In the genomic region with DNA sequence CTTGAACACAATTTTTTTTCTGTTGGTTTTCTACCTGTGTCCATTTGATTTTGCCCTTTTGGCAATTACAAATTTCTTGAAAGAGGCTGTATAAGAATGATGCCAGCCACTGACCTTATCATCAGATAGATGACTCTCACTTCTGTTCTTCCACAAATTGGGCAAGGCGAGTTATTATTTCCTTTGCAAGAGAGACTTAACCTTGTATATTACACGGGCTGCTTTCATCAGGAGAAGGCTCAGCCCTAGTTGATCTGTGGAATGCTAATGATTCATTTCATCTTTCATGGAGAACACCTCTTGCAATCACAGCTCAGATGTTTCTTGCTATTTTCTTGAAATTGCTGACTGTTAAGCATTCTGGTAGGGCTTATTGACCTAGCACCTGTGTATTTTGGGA, we compare ENCODE assay signal across 25 cellular contexts.
DNase-seq lines count a peak whose midpoint lies in the region; ATAC-seq lines count a peak whose summit lies in the region.
"Had no signal": no experiment of that assay in that cellular context is flagged by ENCODE, and none has a peak within 500 bp of the region (broad histone marks: within the 10 kb centered on the region; RNA-seq: fewer than 3 reads in every experiment).

No MANE protein-coding gene starts in this region.

- peak; percentile 59 for DNase-seq in NCI-H226
- DNase-seq in amniotic epithelial cell (ENCODE audit: low read depth), result peak; percentile 68
- DNase-seq in SK-N-DZ (ENCODE audit: low spot score), result no peak
- DNase-seq: 8988T; ACHN; AML-193; BE2C; C1 segment of cervical spinal cord; Caco-2; Calu3; CD4-positive, alpha-beta memory T cell; CD4-positive, alpha-beta T cell; CD4-positive, CD25-positive, alpha-beta regulatory T cell; CD8-positive, alpha-beta memory T cell; CD8-positive, alpha-beta T cell; COR-L47; DMS 273 treated with DMSO at 0.1 percent for 48 hours; DMS153; DMS53; DMS79; DMS79 treated with DMSO at 0.1 percent for 48 hours; DND-41; EL had no signal

- ATAC-seq in HG02759 (IDR thresholded peaks at IDR 0.05; ENCODE audit: unreplicated experiment), result no peak
- ATAC-seq: A549; CD8-positive, alpha-beta T cell had no signal
